ENCODE assay signal across 9 cellular contexts in the genomic region with DNA sequence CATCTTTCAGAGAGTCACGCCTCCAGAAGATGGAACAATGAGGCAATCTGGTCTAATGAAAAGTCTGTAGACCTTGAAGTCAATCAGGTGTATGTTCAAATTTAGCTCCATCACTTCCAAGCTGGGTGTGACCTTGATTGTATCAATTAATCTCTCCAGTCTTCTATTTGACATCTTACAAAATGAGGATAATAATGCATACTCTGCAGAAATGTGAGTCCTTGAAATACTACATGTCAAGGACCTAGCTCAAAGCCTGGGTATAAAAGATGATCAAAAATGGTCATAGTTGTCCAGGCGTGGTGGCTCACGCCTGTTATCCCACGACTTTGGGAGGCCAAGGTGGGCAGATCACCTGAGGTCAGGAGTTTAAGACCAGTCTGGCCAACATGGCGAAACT. TPM values are rescaled to one million over a fixed set of nuclear protein-coding genes. Genes with fewer than 3 reads are reported as not detected.
"Had no signal": no experiment of that assay in that cellular context is flagged by ENCODE, and none has a peak within 500 bp of the region (broad histone marks: within the 10 kb centered on the region; RNA-seq: fewer than 3 reads in every experiment).

No MANE protein-coding gene starts in this region.

- DNase-seq: GDM1, GF-D8 had no signal

- FAIRE-seq: G401.6, GM12878, GM12891, GM12892, GM18507, GM19239 had no signal

- ATAC-seq: GM12878 had no signal

- H3K4me3 ChIP-seq: GM12878 had no signal

RNA-seq across cellular contexts. Expression of gene CGA, which starts 29.8 kb away (rescaled TPM):
- total RNA-seq: G401, GM12878 had no signal
